In the genomic region with DNA sequence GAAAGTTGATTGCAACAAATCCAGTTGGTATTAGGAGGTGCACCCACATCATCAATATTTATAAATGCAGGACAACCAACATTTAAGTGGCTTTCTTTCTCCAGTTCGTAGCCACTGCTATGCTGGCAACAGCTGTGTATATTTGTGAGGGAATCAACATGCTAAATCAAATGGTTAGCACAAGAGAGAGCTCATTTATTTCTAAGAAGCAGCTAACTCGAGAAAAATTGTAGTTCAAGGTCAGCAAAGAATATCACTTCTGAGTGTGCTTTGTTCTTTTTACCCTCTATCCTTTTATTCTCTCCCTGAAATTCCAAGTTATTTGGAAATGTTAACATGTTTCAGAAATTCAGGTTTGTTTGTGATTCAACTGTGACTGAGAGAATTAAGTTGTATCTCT, we compare ENCODE assay signal across 21 cellular contexts.
"Had no signal": no experiment of that assay in that cellular context is flagged by ENCODE, and none has a peak within 500 bp of the region (broad histone marks: within the 10 kb centered on the region; RNA-seq: fewer than 3 reads in every experiment).

No MANE protein-coding gene starts in this region.

- ATAC-seq: activated CD8-positive, alpha-beta T cell treated with anti-CD3 and anti-CD28 coated beads, Interleukin-2, amount 10 ng/mL, durations not matched to agents 7 days and 5 days; heart left ventricle; left lobe of liver; lower lobe of right lung; natural killer cell; right lobe of liver; stimulated activated naive B cell treated with anti-CD40 and anti-IgM and Interleukin-4, amounts not matched to agents 10 μg/mL and 1 μg/mL and 100 μg/mL, for 72 hours had no signal

- H3K4me1 Mint-ChIP-seq: activated naive CD4-positive, alpha-beta T cell treated with anti-CD3 and anti-CD28 coated beads, Interleukin-2, amount 50 U/mL, for 24 hours; central memory CD8-positive, alpha-beta T cell; natural killer cell; stimulated activated naive B cell treated with anti-CD40 and anti-IgM and Interleukin-4, amounts not matched to agents 10 μg/mL and 1 μg/mL and 100 μg/mL, for 72 hours had no signal

- H3K4me3 ChIP-seq: ascending aorta, coronary artery, heart left ventricle, lower lobe of right lung, right lobe of liver, tibial artery had no signal

- H3K36me3 Mint-ChIP-seq: activated naive CD4-positive, alpha-beta T cell treated with anti-CD3 and anti-CD28 coated beads, Interleukin-2, amount 50 U/mL, for 24 hours; natural killer cell; stimulated activated naive B cell treated with anti-CD40 and anti-IgM and Interleukin-4, amounts not matched to agents 10 μg/mL and 1 μg/mL and 100 μg/mL, for 72 hours had no signal

- H3K27me3 ChIP-seq: ascending aorta, heart left ventricle, right lobe of liver, tibial artery had no signal

- H3K27ac ChIP-seq: ascending aorta, coronary artery, epithelial cell of prostate, heart left ventricle, lower lobe of right lung, right lobe of liver, tibial artery had no signal

- H3K4me3 Mint-ChIP-seq: activated CD8-positive, alpha-beta T cell treated with anti-CD3 and anti-CD28 coated beads, Interleukin-2, amount 10 ng/mL, durations not matched to agents 7 days and 5 days; activated naive CD4-positive, alpha-beta T cell treated with anti-CD3 and anti-CD28 coated beads, Interleukin-2, amount 50 U/mL, for 24 hours; activated T-helper 1 cell treated with anti-CD3 and anti-CD28 coated beads, Interleukin-12 subunit alpha, Interleukin-12 subunit beta, Interleukin-2, Interleukin-4 antibody, amounts not matched to agents 30 ng/mL and 10 ng/mL and 1 ng/mL, durations not matched to agents 14 hours and 24 hours and 36 hours; central memory CD8-positive, alpha-beta T cell; natural killer cell; stimulated activated naive B cell treated with anti-CD40 and anti-IgM and Interleukin-4, amounts not matched to agents 10 μg/mL and 1 μg/mL and 100 μg/mL, for 72 hours had no signal

- H3K27ac Mint-ChIP-seq: activated CD8-positive, alpha-beta T cell treated with anti-CD3 and anti-CD28 coated beads, Interleukin-2, amount 10 ng/mL, durations not matched to agents 7 days and 5 days; activated naive CD4-positive, alpha-beta T cell treated with anti-CD3 and anti-CD28 coated beads, Interleukin-2, amount 50 U/mL, for 24 hours; activated T-helper 1 cell treated with anti-CD3 and anti-CD28 coated beads, Interleukin-12 subunit alpha, Interleukin-12 subunit beta, Interleukin-2, Interleukin-4 antibody, amounts not matched to agents 30 ng/mL and 10 ng/mL and 1 ng/mL, durations not matched to agents 14 hours and 24 hours and 36 hours; natural killer cell; stimulated activated naive B cell treated with anti-CD40 and anti-IgM and Interleukin-4, amounts not matched to agents 10 μg/mL and 1 μg/mL and 100 μg/mL, for 72 hours had no signal

- H3K27me3 Mint-ChIP-seq: activated naive CD4-positive, alpha-beta T cell treated with anti-CD3 and anti-CD28 coated beads, Interleukin-2, amount 50 U/mL, for 24 hours; central memory CD8-positive, alpha-beta T cell; stimulated activated naive B cell treated with anti-CD40 and anti-IgM and Interleukin-4, amounts not matched to agents 10 μg/mL and 1 μg/mL and 100 μg/mL, for 72 hours had no signal

- DNase-seq: activated CD4-positive, alpha-beta T cell treated with anti-CD3 and anti-CD28 coated beads for 1 hour; activated CD4-positive, alpha-beta T cell treated with anti-CD3 and anti-CD28 coated beads, Interleukin-2, amount 50 U/mL, for 1 hour; activated CD8-positive, alpha-beta T cell treated with anti-CD3 and anti-CD28 coated beads, Interleukin-2, amount 10 ng/mL, durations not matched to agents 7 days and 5 days; activated gamma-delta T cell treated with Interleukin-2 at 50 U/mL for 16 hours; heart left ventricle; lower lobe of right lung; natural killer cell; right lobe of liver; small intestine; stimulated activated CD8-positive, alpha-beta memory T cell treated with anti-CD3 and anti-CD28 coated beads, Interleukin-4, amount 100 ng/mL, for 48 hours; stimulated activated naive B cell treated with anti-CD40 and anti-IgM and Interleukin-4, amounts not matched to agents 10 μg/mL and 1 μg/mL and 100 μg/mL, for 72 hours; T-helper 1 cell; tibial artery had no signal

- H3K9me3 ChIP-seq: ascending aorta, heart left ventricle, lower lobe of right lung, right lobe of liver, tibial artery had no signal

- H3K9me3 Mint-ChIP-seq: activated naive CD4-positive, alpha-beta T cell treated with anti-CD3 and anti-CD28 coated beads, Interleukin-2, amount 50 U/mL, for 24 hours; activated T-helper 1 cell treated with anti-CD3 and anti-CD28 coated beads, Interleukin-12 subunit alpha, Interleukin-12 subunit beta, Interleukin-2, Interleukin-4 antibody, amounts not matched to agents 30 ng/mL and 10 ng/mL and 1 ng/mL, durations not matched to agents 14 hours and 24 hours and 36 hours; stimulated activated naive B cell treated with anti-CD40 and anti-IgM and Interleukin-4, amounts not matched to agents 10 μg/mL and 1 μg/mL and 100 μg/mL, for 72 hours had no signal

- H3K4me1 ChIP-seq: ascending aorta, heart left ventricle, lower lobe of right lung, right lobe of liver, tibial artery had no signal

- H3K36me3 ChIP-seq: ascending aorta, lower lobe of right lung, right lobe of liver, tibial artery had no signal

- FAIRE-seq: keratinocyte, small intestine had no signal
